Comparison of ENCODE assay signal across 28 cellular contexts in the genomic region with DNA sequence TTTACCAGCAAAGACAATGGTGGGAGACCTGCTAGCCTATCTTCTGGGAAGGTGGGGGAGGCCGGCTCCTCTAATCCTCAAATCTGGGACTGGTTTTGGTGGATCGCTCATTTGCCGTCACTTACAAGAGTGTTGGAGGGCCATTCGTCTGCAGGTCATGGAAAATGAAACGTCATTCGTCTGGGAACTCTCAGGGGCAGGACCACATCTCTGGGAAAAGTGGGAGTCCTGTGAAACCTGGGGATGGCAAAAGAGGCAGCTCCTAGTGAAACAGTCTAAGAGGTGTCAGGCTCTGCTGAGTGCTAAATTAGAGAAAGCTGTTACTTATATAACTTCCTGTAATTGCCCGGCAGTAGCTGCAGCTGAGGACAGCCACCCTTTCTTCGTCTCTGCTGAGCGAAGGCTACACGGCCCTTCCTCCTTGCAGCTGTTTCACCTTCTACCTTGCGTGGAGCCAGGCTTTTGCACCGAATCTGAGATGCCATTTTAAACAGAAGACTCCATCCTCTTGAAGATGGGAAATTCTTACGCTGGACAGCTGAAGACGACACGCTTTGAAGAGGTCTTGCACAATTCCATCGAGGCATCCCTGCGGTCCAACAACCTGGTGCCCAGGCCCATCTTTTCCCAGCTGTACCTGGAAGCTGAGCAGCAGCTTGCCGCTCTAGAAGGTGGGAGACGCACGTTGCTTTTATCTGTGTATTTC. TPM values are rescaled to one million over a fixed set of nuclear protein-coding genes. Genes with fewer than 3 reads are reported as not detected.
DNase-seq lines count a peak whose midpoint lies in the region; ATAC-seq, FAIRE-seq and TF ChIP-seq lines count a peak whose summit lies in the region.
"Had no signal": no experiment of that assay in that cellular context is flagged by ENCODE, and none has a peak within 500 bp of the region (broad histone marks: within the 10 kb centered on the region; RNA-seq: fewer than 3 reads in every experiment).

No MANE protein-coding gene starts in this region.

- no peaks in the 10 kb centered on the region for H3K27me3 ChIP-seq in right atrium auricular region
- H3K27me3 ChIP-seq in HepG2 (ENCODE audit: control insufficient read depth in 1 of 2, insufficient read depth in 2 of 2, low read length in 2 of 2): no peaks in the 10 kb centered on the region
- no peaks in the 10 kb centered on the region for H3K27me3 ChIP-seq in uterus
- peaks cover 15% of the 10 kb centered on the region for H3K27me3 ChIP-seq in lower lobe of right lung (ENCODE audit: low read depth)

- H3K27ac ChIP-seq in right atrium auricular region (peak overlapping the region in 1 of 2 donors; percentile 35), HepG2 (ENCODE audit: extremely low read length, insufficient read depth, low read length) (no peak overlapping the region), uterus (peak overlapping the region; percentile 19 to 69), lower lobe of right lung (no peak overlapping the region)
- H3K27ac ChIP-seq: A549, heart right ventricle, KMS-11 had no signal

- in situ Hi-C loops in HepG2 (cut with HindIII; ENCODE audit: extremely low pct_ligation_motif_present, low pct_unique_long_range_greater_than_20kb): no loop called here

- CTCF ChIA-PET in HepG2 (lab: Yijun Ruan, JAX; ENCODE audit: low intra/inter-chr PET ratio, low total read pairs): no interaction called here

- ATAC-seq in Right ventricle myocardium superior (ENCODE audit: poor library complexity) (peak; percentile 25), HepG2 (no peak), HG03469 (IDR thresholded peaks at IDR 0.05; ENCODE audit: unreplicated experiment) (no peak), lower lobe of right lung (no peak)
- ATAC-seq: A549; activated naive CD8-positive, alpha-beta T cell treated with anti-CD3 and anti-CD28 coated beads, Interleukin-2, amount 50 U/mL, for 24 hours; left colon; natural killer cell treated with Interleukin-12 subunit alpha and Interleukin-12 subunit beta and Interleukin-15 and Interleukin-18, amount 100 ng/mL, for 72 hours had no signal

- no peaks in the 10 kb centered on the region for H3K9me3 ChIP-seq in right atrium auricular region
- no peaks in the 10 kb centered on the region for H3K9me3 ChIP-seq in HepG2 (ENCODE audit: low read length)
- H3K9me3 ChIP-seq in uterus: no peaks in the 10 kb centered on the region
- H3K9me3 ChIP-seq in lower lobe of right lung: no peaks in the 10 kb centered on the region
- H3K9me3 ChIP-seq: A549, heart right ventricle had no signal

- no peak overlapping the region for H3K4me2 ChIP-seq in HepG2 (ENCODE audit: low read depth, low read length)
- H3K4me2 ChIP-seq: A549, KMS-11 had no signal

- no peak for DNase-seq in Right ventricle myocardium superior
- no peak for DNase-seq in right atrium auricular region (ENCODE audit: low spot score)
- DNase-seq in NOMO-1 treated with dmso at 0.1 percent for 144 hours (lab: John Stamatoyannopoulos, UW; ENCODE audit: unreplicated experiment): peak; percentile 54
- DNase-seq in HepG2 (ENCODE audit: low spot score): no peak
- peak in 1 of 2 donors; percentile 32 for DNase-seq in uterus
- DNase-seq in lower lobe of right lung: no peak
- DNase-seq in T1000 (lab: John Stamatoyannopoulos, UW): no peak
- DNase-seq: activated CD4-positive, alpha-beta T cell treated with anti-CD3 and anti-CD28 coated beads for 1 hour; activated gamma-delta T cell treated with Interleukin-2 at 50 U/mL for 16 hours; activated naive CD8-positive, alpha-beta T cell treated with anti-CD3 and anti-CD28 coated beads, Interleukin-2, amount 50 U/mL, for 24 hours; activated T-cell treated with anti-CD3 and anti-CD28 coated beads, Interleukin-2, amount 50 U/mL, for 24 hours; DMS153; foreskin fibroblast; heart right ventricle; HFFc6; left colon; NCI-H1092 treated with DMSO at 0.1 percent for 48 hours; NCI-H1930; NCI-H345; NCI-H82; OCI-M1; trophoblast cell had no signal

- no peak overlapping the region for H3K9ac ChIP-seq in HepG2 (ENCODE audit: insufficient read depth, low read depth, low read length)
- H3K9ac ChIP-seq: KMS-11 had no signal

- no peak overlapping the region for H2AFZ ChIP-seq in HepG2 (ENCODE audit: low read length)

- peaks cover 42% of the 10 kb centered on the region for H4K20me1 ChIP-seq in HepG2 (ENCODE audit: insufficient read depth, low read length)

- H3K4me3 ChIP-seq in right atrium auricular region (no peak overlapping the region), HepG2 (replicated peaks in 1 of 3; ENCODE audit: insufficient read depth in 1 of 3, low read depth in 2 of 3, low read length in 3 of 3) (no peak overlapping the region), uterus (peak overlapping the region; percentile 23 to 31), lower lobe of right lung (no peak overlapping the region)
- H3K4me3 ChIP-seq: A549, heart right ventricle had no signal

- TF ChIP-seq EP300 in HepG2 (IDR thresholded peaks at IDR 0.05; ENCODE audit: low read depth in 2 of 2, low read length in 2 of 2) (no peak), HepG2 (CRISPR knock-in tag; IDR thresholded peaks at IDR 0.05; ENCODE audit: borderline replicate concordance) (no peak)

- no peak for FAIRE-seq in HepG2 (lab: Jason Lieb, UNC)
- FAIRE-seq: A549, GM19239, TTC549 had no signal

- no peak for TF ChIP-seq RAD21 in HepG2 (CRISPR knock-in tag; IDR thresholded peaks at IDR 0.05)

- H3K36me3 ChIP-seq in right atrium auricular region: no peaks in the 10 kb centered on the region
- peaks cover 28 to 84% of the 10 kb centered on the region in 2 experiments for H3K36me3 ChIP-seq in HepG2 (replicated peaks in 1 of 2; ENCODE audit: control insufficient read depth in 1 of 2, insufficient read depth in 2 of 2, low read length in 2 of 2)
- H3K36me3 ChIP-seq in uterus: no peaks in the 10 kb centered on the region
- no peaks in the 10 kb centered on the region for H3K36me3 ChIP-seq in lower lobe of right lung
- H3K36me3 ChIP-seq: heart right ventricle had no signal

- no peak for TF ChIP-seq CTCF in right atrium auricular region (IDR thresholded peaks at IDR 0.05)
- TF ChIP-seq CTCF in HepG2 (CRISPR knock-in tag; IDR thresholded peaks at IDR 0.05): no peak
- no peak for TF ChIP-seq CTCF in uterus (IDR thresholded peaks at IDR 0.05)
- TF ChIP-seq CTCF in lower lobe of right lung (IDR thresholded peaks at IDR 0.05): no peak

- intact Hi-C loops in Right ventricle myocardium superior (cut with DNase I): no loop called here
- intact Hi-C loops in HepG2 (cut with micrococcal nuclease; ENCODE audit: unreplicated experiment): no loop called here
- intact Hi-C loops in uterus (cut with DNase I; ENCODE audit: low total_unique reads): no loop called here
- intact Hi-C loops in lower lobe of right lung (cut with DNase I): no loop called here

- POLR2A ChIA-PET in HepG2 (lab: Yijun Ruan, JAX): no interaction called here

- peaks cover 94% of the 10 kb centered on the region for H3K79me2 ChIP-seq in HepG2 (ENCODE audit: insufficient read depth, low read length)

- WGBS in HepG2 (ENCODE audit: low lambda C conversion rate): 96% methylated on average over 20 of the region's 20 CpGs

- no TSS peak for BruUV-seq in HepG2 (replicated peaks; lab: Mats Ljungman, UMichigan)

- TF ChIP-seq POLR2A in HepG2 (IDR thresholded peaks at IDR 0.05; ENCODE audit: insufficient read depth in 1 of 2, low read depth in 2 of 2, low read length in 2 of 2): no peak
- TF ChIP-seq POLR2A in uterus (IDR thresholded peaks at IDR 0.05): peak in 1 of 2 donors; percentile 22

- H3K4me1 ChIP-seq in right atrium auricular region (no peaks in the 10 kb centered on the region), HepG2 (ENCODE audit: insufficient read depth, low read length) (peaks cover 49% of the 10 kb centered on the region), uterus (peaks cover 4 to 5% of the 10 kb centered on the region in 2 donors), lower lobe of right lung (no peaks in the 10 kb centered on the region)
- H3K4me1 ChIP-seq: A549 had no signal

TF ChIP-seq in HepG2, 621 proteins besides CTCF, POLR2A, EP300 and RAD21 (continues in another document):
- TF ChIP-seq ZBTB26 (CRISPR knock-in tag; IDR thresholded peaks at IDR 0.05; ENCODE audit: borderline replicate concordance): no peak
- no peak for TF ChIP-seq ZIK1 (CRISPR knock-in tag; IDR thresholded peaks at IDR 0.05; ENCODE audit: borderline replicate concordance, low read depth)

RNA-seq across cellular contexts. Expression of gene GREB1, which starts 22.4 kb away (rescaled TPM):
- total RNA-seq in Right ventricle myocardium superior: 9.0 TPM
- 1 to 10 TPM; 3.1 to 7.6 TPM for total RNA-seq in right atrium auricular region
- total RNA-seq in HepG2 (2016; rRNA removed; fragmentation: Illumina TruSeq; extraction: Trizol): 61.2 and 64.2 TPM in 2 replicates
- total RNA-seq in HepG2 (2016; cell fraction: cytosol; rRNA removed; fragmentation: Illumina TruSeq; extraction: Trizol; ENCODE audit: low read depth): 22.9 and 28.7 TPM in 2 replicates
- total RNA-seq in HepG2 (2016; cell fraction: insoluble cytoplasmic fraction; rRNA removed; fragmentation: Illumina TruSeq; extraction: Trizol): 62.9 and 63.8 TPM in 2 replicates
- 43.0 and 57.1 TPM in 2 replicates for total RNA-seq in HepG2 (2016; cell fraction: membrane; rRNA removed; fragmentation: Illumina TruSeq; extraction: Trizol)
- 118 and 132 TPM in 2 replicates for total RNA-seq in HepG2 (2016; cell fraction: nucleus; rRNA removed; fragmentation: Illumina TruSeq; extraction: Trizol)
- 26.8 and 31.3 TPM in 2 replicates for polyA plus RNA-seq in HepG2 (2011; rRNA removed)
- polyA plus RNA-seq in HepG2 (2011; cell fraction: cytosol; rRNA removed): 20.4 and 21.0 TPM in 2 replicates
- polyA plus RNA-seq in HepG2 (2011; cell fraction: nucleus; rRNA removed): 110 and 130 TPM in 2 replicates
- 47.0 and 84.0 TPM in 2 replicates for polyA plus RNA-seq in HepG2 (2012)
- 10.7 and 14.3 TPM in 2 replicates for polyA plus RNA-seq in HepG2 (2016; cell fraction: cytosol; fragmentation: Illumina TruSeq; extraction: Trizol; ENCODE audit: low read depth)
- 38.8 and 51.0 TPM in 2 replicates for polyA plus RNA-seq in HepG2 (2016; cell fraction: insoluble cytoplasmic fraction; fragmentation: Illumina TruSeq; extraction: Trizol; ENCODE audit: low read depth)
- 17.8 and 18.3 TPM in 2 replicates for polyA plus RNA-seq in HepG2 (2016; cell fraction: membrane; fragmentation: Illumina TruSeq; extraction: Trizol; ENCODE audit: low read depth)
- 158 and 174 TPM in 2 replicates for polyA plus RNA-seq in HepG2 (2016; cell fraction: nucleus; fragmentation: Illumina TruSeq; extraction: Trizol; ENCODE audit: insufficient read depth, low read depth)
- 1.5 and 97.9 TPM in 2 replicates for polyA minus RNA-seq in HepG2 (2011; rRNA and poly(A)+ RNA removed; ENCODE audit: low replicate concordance)
- polyA minus RNA-seq in HepG2 (2011; cell fraction: cytosol; rRNA and poly(A)+ RNA removed): 60.3 and 64.2 TPM in 2 replicates
- polyA minus RNA-seq in HepG2 (2011; cell fraction: nucleus; rRNA and poly(A)+ RNA removed): 142 and 160 TPM in 2 replicates
- 100 to 1,000 TPM in 2 of 4 donors, 10 to 100 TPM in 2; 20.3 to 166 (median 78.8) TPM for total RNA-seq in uterus
- 2.3 TPM for total RNA-seq in lower lobe of right lung

Comparison
In these comparisons a context has a peak if more than half of its experiments do, and no peak if none do; other contexts are left out.
1. H3K27ac ChIP-seq: peak in uterus (2 of 2); none in HepG2 (single experiment) and lower lobe of right lung (single experiment).
2. H3K4me3 ChIP-seq: peak in uterus (2 of 2); none in right atrium auricular region (0 of 2), HepG2 (0 of 3) and lower lobe of right lung (single experiment).